31 cellular contexts compared by ENCODE assay signal in genomic region chr2:720842-721241, GRCh38.
"Had no signal": no experiment of that assay in that cellular context is flagged by ENCODE, and none has a peak within 500 bp of the region (broad histone marks: within the 10 kb centered on the region; RNA-seq: fewer than 3 reads in every experiment).

No MANE protein-coding gene starts in this region.

- H3K4me3 Mint-ChIP-seq: naive thymus-derived CD4-positive, alpha-beta T cell; natural killer cell; nephron; stimulated activated memory B cell treated with anti-CD40 and anti-IgM and Interleukin-4, amounts not matched to agents 10 μg/mL and 1 μg/mL and 100 μg/mL, for 72 hours; stimulated activated naive CD8-positive, alpha-beta T cell treated with anti-CD3 and anti-CD28 coated beads, Interleukin-15, amount 100 ng/mL, for 72 hours; type B pancreatic cell had no signal

- ATAC-seq: naive thymus-derived CD4-positive, alpha-beta T cell; natural killer cell; psoas muscle; right cardiac atrium; sciatic nerve; stimulated activated memory B cell treated with anti-CD40 and anti-IgM and Interleukin-4, amounts not matched to agents 10 μg/mL and 1 μg/mL and 100 μg/mL, for 72 hours; stimulated activated naive CD8-positive, alpha-beta T cell treated with anti-CD3 and anti-CD28 coated beads, Interleukin-15, amount 100 ng/mL, for 72 hours; stimulated activated naive CD8-positive, alpha-beta T cell treated with anti-CD3 and anti-CD28 coated beads, Interleukin-15, Interleukin-2, amounts not matched to agents 100 U/mL and 50 U/mL, for 24 hours; upper lobe of right lung had no signal

- H3K4me3 ChIP-seq: ovary, psoas muscle, skin epidermis, smooth muscle cell, spleen, suprapubic skin, tibial artery, transverse colon, upper lobe of right lung, uterus had no signal

- DNase-seq: naive thymus-derived CD4-positive, alpha-beta T cell; natural killer cell; occipital lobe; ovary; posterior cingulate gyrus; psoas muscle; right cardiac atrium; spleen; stimulated activated CD4-positive, alpha-beta T cell treated with anti-CD3 and anti-CD28 coated beads, Interleukin-12 subunit alpha, Interleukin-12 subunit beta, amount 100 ng/mL, for 4 hours; stimulated activated CD4-positive, alpha-beta T cell treated with anti-CD3 and anti-CD28 coated beads, Interleukin-1b, Interleukin-23, amount 100 ng/mL, for 48 hours; stimulated activated CD4-positive, alpha-beta T cell treated with anti-CD3 and anti-CD28 coated beads, Interleukin-4, amount 100 ng/mL, for 1 hour; stimulated activated CD4-positive, alpha-beta T cell treated with anti-CD3 and anti-CD28 coated beads, Interleukin-4, amount 100 ng/mL, for 4 hours; stimulated activated CD8-positive, alpha-beta memory T cell treated with anti-CD3 and anti-CD28 coated beads, Interleukin-4, amount 100 ng/mL, for 48 hours; stimulated activated naive CD4-positive, alpha-beta T cell; stimulated activated naive CD8-positive, alpha-beta T cell treated with anti-CD3 and anti-CD28 coated beads, Interleukin-15, amount 100 ng/mL, for 72 hours; stimulated activated naive CD8-positive, alpha-beta T cell treated with anti-CD3 and anti-CD28 coated beads, Interleukin-15, Interleukin-2, amounts not matched to agents 100 U/mL and 50 U/mL, for 24 hours; substantia nigra; testis; tibial artery; transverse colon; upper lobe of right lung; uterus had no signal

- H3K9me3 Mint-ChIP-seq: naive thymus-derived CD4-positive, alpha-beta T cell; natural killer cell; nephron; stimulated activated memory B cell treated with anti-CD40 and anti-IgM and Interleukin-4, amounts not matched to agents 10 μg/mL and 1 μg/mL and 100 μg/mL, for 72 hours; stimulated activated naive CD8-positive, alpha-beta T cell treated with anti-CD3 and anti-CD28 coated beads, Interleukin-15, amount 100 ng/mL, for 72 hours; type B pancreatic cell had no signal

- H3K36me3 Mint-ChIP-seq: naive thymus-derived CD4-positive, alpha-beta T cell; natural killer cell; stimulated activated memory B cell treated with anti-CD40 and anti-IgM and Interleukin-4, amounts not matched to agents 10 μg/mL and 1 μg/mL and 100 μg/mL, for 72 hours; type B pancreatic cell had no signal

- H3K79me2 ChIP-seq: parathyroid adenoma had no signal

- H3K27ac ChIP-seq: ovary, parathyroid adenoma, psoas muscle, skin epidermis, spleen, suprapubic skin, testis, tibial artery, transverse colon, upper lobe of right lung, uterus had no signal

- H3K36me3 ChIP-seq: ovary, spleen, suprapubic skin, tibial artery, transverse colon, upper lobe of right lung, uterus had no signal

- H3K9ac ChIP-seq: parathyroid adenoma had no signal

- H3K9me3 ChIP-seq: ovary, psoas muscle, spleen, suprapubic skin, testis, tibial artery, transverse colon, upper lobe of right lung, uterus had no signal

- H3K27me3 ChIP-seq: ovary, testis, upper lobe of right lung, uterus had no signal

- H2AFZ ChIP-seq: parathyroid adenoma had no signal

- H3K27ac Mint-ChIP-seq: naive thymus-derived CD4-positive, alpha-beta T cell; natural killer cell; nephron; progenitor cell of endocrine pancreas; stimulated activated memory B cell treated with anti-CD40 and anti-IgM and Interleukin-4, amounts not matched to agents 10 μg/mL and 1 μg/mL and 100 μg/mL, for 72 hours; stimulated activated naive CD8-positive, alpha-beta T cell treated with anti-CD3 and anti-CD28 coated beads, Interleukin-15, amount 100 ng/mL, for 72 hours; type B pancreatic cell had no signal

- H3K4me1 Mint-ChIP-seq: natural killer cell; stimulated activated naive CD8-positive, alpha-beta T cell treated with anti-CD3 and anti-CD28 coated beads, Interleukin-15, amount 100 ng/mL, for 72 hours had no signal

- H3K4me2 ChIP-seq: smooth muscle cell had no signal

- H3K4me1 ChIP-seq: parathyroid adenoma, psoas muscle, spleen, suprapubic skin, tibial artery, transverse colon, upper lobe of right lung, uterus had no signal
